ENCODE assay signal across 12 cellular contexts in the genomic region with DNA sequence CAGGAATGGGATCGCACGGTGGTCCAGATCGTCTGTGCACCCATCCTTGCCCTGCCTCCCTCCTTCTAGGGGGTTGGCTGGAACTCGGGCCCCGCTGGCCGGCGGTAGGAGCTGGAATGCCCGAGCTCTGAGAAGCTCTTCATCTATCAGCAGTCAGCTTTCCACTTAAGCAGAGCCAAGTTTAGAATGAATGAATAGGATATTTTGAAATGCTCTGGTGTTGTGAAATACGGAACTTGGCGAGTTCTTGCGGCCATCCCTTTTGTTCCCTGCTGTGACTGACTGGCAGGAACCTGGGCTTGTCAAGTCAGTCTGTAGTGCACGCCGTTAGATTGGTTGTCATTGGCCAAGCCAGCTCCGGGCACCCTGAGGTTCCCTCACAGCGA. TPM values are rescaled to one million over a fixed set of nuclear protein-coding genes. Genes with fewer than 3 reads are reported as not detected.
DNase-seq lines count a peak whose midpoint lies in the region; ATAC-seq, FAIRE-seq and TF ChIP-seq lines count a peak whose summit lies in the region.
"Had no signal": no experiment of that assay in that cellular context is flagged by ENCODE, and none has a peak within 500 bp of the region (broad histone marks: within the 10 kb centered on the region; RNA-seq: fewer than 3 reads in every experiment).

No MANE protein-coding gene starts in this region.

- no peaks in the 10 kb centered on the region for H3K27me3 ChIP-seq in pancreas

- peak overlapping the region; percentile 50 for H3K4me3 ChIP-seq in fibroblast of the aortic adventitia (ENCODE audit: low read depth, low read length)
- H3K4me3 ChIP-seq in pancreas, result no peak overlapping the region

- ATAC-seq in pancreas, result peak; percentile 46 to 76 (median 59)
- no peak for ATAC-seq in HG03108 (IDR thresholded peaks at IDR 0.05; ENCODE audit: unreplicated experiment)
- ATAC-seq in GM18867 (IDR thresholded peaks at IDR 0.05; ENCODE audit: unreplicated experiment), result no peak
- no peak for ATAC-seq in GM21717 (IDR thresholded peaks at IDR 0.05; ENCODE audit: unreplicated experiment)
- ATAC-seq: WTC11 had no signal

- DNase-seq in AML-193 (lab: John Stamatoyannopoulos, UW) (peak; percentile 92 to 97), SKM-1 treated with dmso at 0.1 percent for 144 hours (lab: John Stamatoyannopoulos, UW; ENCODE audit: unreplicated experiment) (peak; percentile 95), fibroblast of the aortic adventitia (ENCODE audit: low read depth) (peak; percentile 94), pancreas (peak in 2 of 6 donors; percentile 35 to 40), NCI-H2107 (lab: John Stamatoyannopoulos, UW) (no peak)
- DNase-seq: DMS53; stimulated activated CD4-positive, alpha-beta T cell treated with anti-CD3 and anti-CD28 coated beads, Interleukin-15, amount 100 ng/mL, for 24 hours had no signal

- no peak for FAIRE-seq in pancreas (lab: Jason Lieb, UNC)
- FAIRE-seq: endometrium had no signal

- H3K27ac ChIP-seq in pancreas, result peak overlapping the region in 1 of 4 donors; percentile 9

- no peak for TF ChIP-seq CTCF in fibroblast of the aortic adventitia (IDR thresholded peaks at IDR 0.05; ENCODE audit: insufficient read depth, low read length)
- no peak for TF ChIP-seq CTCF in pancreas (IDR thresholded peaks at IDR 0.05)

- intact Hi-C loops in pancreas (cut with DNase I), result no loop called here

- H3K36me3 ChIP-seq in pancreas, result no peaks in the 10 kb centered on the region

- 65 to 69% methylated on average over 15 of the region's 15 CpGs for WGBS in pancreas, 2 donors

- peaks cover 0 to 3% (median 0%) of the 10 kb centered on the region in 3 donors for H3K4me1 ChIP-seq in pancreas

- no peaks in the 10 kb centered on the region for H3K9me3 ChIP-seq in pancreas

RNA-seq across cellular contexts. Expression of a gene that starts 33.3 kb away (rescaled TPM):
- total RNA-seq in fibroblast of the aortic adventitia (ENCODE audit: low replicate concordance), result 27.8 and 29.1 TPM in 2 replicates
- total RNA-seq in pancreas, result 10 to 100 TPM; 13.8 to 20.6 (median 17.3) TPM
- 1 to 10 TPM; 3.9 to 8.9 TPM for polyA plus RNA-seq in pancreas

Comparison
In these comparisons a context has a peak if more than half of its experiments do, and no peak if none do; other contexts are left out.
1. ATAC-seq: peak in pancreas (4 of 4); none in HG03108 (single experiment), GM18867 (single experiment) and GM21717 (single experiment).